Comparison of ENCODE assay signal across 3 cellular contexts in the genomic region with DNA sequence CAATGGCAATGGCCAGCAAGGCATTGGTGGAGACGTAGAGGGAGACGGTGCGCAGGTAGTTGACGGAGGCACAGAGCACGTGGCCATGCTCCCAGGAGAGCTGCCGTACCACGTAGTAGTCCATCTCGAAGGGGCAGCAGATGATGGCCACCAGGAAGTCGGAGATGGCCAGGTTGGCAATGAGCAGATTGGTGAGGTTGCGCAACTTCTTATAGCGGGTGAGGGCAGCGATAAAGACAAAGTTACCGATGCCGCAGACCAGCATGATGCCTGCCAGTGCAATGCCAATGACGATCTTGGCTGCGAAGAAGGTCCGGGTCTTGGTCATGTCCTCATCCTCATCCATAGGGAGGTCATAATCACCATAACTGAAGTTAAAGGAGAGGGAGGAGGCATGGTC.
TF ChIP-seq lines count a peak whose summit lies in the region.

No MANE protein-coding gene starts in this region.

TF ChIP-seq in A549, 52 proteins besides CTCF, POLR2A, EP300 and RAD21:
- TF ChIP-seq, protein P1, sequence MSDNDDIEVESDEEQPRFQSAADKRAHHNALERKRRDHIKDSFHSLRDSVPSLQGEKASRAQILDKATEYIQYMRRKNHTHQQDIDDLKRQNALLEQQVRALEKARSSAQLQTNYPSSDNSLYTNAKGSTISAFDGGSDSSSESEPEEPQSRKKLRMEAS (IDR thresholded peaks at IDR 0.05), result no peak
- TF ChIP-seq CEBPB (IDR thresholded peaks at IDR 0.05) (peak; percentile 68 to 82; a peak in 3 of 4 replicates), ZSCAN20 (CRISPR knock-in tag; IDR thresholded peaks at IDR 0.05) (no peak), FOSB (CRISPR knock-in tag; IDR thresholded peaks at IDR 0.05) (no peak), MAZ (IDR thresholded peaks at IDR 0.05; ENCODE audit: borderline replicate concordance, low read depth, low read length) (no peak), CBX2 (IDR thresholded peaks at IDR 0.05; ENCODE audit: borderline replicate concordance, low read depth) (no peak)

TF ChIP-seq in Ishikawa, 13 proteins besides CTCF, POLR2A, EP300 and RAD21:
- TF ChIP-seq NFIC (IDR thresholded peaks at IDR 0.05) (no peak), TCF12 (IDR thresholded peaks at IDR 0.05; ENCODE audit: low read depth) (no peak), CEBPB (IDR thresholded peaks at IDR 0.05) (peak; percentile 65; the same call in 1 of the 2 replicates), YY1 (IDR thresholded peaks at IDR 0.05; ENCODE audit: low read depth) (no peak)
- TF ChIP-seq, protein P2, sequence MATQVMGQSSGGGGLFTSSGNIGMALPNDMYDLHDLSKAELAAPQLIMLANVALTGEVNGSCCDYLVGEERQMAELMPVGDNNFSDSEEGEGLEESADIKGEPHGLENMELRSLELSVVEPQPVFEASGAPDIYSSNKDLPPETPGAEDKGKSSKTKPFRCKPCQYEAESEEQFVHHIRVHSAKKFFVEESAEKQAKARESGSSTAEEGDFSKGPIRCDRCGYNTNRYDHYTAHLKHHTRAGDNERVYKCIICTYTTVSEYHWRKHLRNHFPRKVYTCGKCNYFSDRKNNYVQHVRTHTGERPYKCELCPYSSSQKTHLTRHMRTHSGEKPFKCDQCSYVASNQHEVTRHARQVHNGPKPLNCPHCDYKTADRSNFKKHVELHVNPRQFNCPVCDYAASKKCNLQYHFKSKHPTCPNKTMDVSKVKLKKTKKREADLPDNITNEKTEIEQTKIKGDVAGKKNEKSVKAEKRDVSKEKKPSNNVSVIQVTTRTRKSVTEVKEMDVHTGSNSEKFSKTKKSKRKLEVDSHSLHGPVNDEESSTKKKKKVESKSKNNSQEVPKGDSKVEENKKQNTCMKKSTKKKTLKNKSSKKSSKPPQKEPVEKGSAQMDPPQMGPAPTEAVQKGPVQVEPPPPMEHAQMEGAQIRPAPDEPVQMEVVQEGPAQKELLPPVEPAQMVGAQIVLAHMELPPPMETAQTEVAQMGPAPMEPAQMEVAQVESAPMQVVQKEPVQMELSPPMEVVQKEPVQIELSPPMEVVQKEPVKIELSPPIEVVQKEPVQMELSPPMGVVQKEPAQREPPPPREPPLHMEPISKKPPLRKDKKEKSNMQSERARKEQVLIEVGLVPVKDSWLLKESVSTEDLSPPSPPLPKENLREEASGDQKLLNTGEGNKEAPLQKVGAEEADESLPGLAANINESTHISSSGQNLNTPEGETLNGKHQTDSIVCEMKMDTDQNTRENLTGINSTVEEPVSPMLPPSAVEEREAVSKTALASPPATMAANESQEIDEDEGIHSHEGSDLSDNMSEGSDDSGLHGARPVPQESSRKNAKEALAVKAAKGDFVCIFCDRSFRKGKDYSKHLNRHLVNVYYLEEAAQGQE (IDR thresholded peaks at IDR 0.05; ENCODE audit: low read depth), result no peak
- TF ChIP-seq, protein P3, sequence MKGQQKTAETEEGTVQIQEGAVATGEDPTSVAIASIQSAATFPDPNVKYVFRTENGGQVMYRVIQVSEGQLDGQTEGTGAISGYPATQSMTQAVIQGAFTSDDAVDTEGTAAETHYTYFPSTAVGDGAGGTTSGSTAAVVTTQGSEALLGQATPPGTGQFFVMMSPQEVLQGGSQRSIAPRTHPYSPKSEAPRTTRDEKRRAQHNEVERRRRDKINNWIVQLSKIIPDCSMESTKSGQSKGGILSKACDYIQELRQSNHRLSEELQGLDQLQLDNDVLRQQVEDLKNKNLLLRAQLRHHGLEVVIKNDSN (IDR thresholded peaks at IDR 0.05), result no peak

TF ChIP-seq in H1, 55 proteins besides CTCF, POLR2A, EP300 and RAD21:
- no peak for TF ChIP-seq CTBP2 (IDR thresholded peaks at IDR 0.05; ENCODE audit: borderline replicate concordance, insufficient read depth, insufficient read length, low read length)
- TF ChIP-seq CEBPB (IDR thresholded peaks at IDR 0.05; ENCODE audit: low read depth, low read length), result peak; percentile 75
